In the genomic region with DNA sequence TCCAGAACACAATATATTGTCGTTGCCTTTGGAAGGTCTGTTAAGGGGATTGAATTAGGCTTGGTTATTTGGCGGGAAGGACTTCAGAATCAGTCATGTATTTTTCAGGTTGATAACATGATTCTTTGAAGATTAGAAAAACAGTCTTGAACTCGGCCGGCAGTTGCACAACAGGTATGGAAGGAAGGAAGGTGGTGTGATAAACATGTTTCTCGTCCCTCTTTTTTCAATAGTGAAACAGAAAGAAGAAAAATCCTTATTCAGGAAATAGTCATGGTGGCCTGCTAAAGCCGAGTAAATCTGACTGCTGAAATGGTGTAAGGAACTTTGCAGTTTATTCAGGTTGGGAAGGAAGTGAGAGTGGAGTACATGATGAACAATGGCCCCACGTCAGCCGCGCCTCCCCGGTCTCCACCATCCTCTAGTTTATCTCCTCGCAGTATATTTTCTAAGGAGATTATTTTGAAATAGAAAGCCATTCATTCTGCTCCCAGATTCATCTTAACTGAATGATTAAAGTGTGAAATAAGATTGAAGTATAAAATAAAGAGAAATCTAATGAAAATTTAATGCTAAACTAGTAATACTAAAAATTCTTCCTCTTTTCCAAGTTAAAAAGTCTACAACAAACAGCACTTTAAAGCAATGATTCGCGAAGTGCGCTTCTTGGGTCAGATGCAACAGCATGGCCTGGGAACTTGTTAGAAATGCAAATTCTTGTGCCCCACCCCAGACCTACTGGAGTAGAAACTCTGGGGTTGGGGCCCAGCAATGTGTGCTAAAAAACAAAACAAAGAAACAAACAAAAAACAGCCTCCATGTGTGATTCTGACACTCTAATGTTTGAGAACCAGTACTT, we compare ENCODE assay signal across 2 cellular contexts.
TF ChIP-seq lines count a peak whose summit lies in the region.

No MANE protein-coding gene starts in this region.

TF ChIP-seq in K562, 482 proteins besides CTCF, POLR2A, EP300 and RAD21:
- TF ChIP-seq, protein P1, sequence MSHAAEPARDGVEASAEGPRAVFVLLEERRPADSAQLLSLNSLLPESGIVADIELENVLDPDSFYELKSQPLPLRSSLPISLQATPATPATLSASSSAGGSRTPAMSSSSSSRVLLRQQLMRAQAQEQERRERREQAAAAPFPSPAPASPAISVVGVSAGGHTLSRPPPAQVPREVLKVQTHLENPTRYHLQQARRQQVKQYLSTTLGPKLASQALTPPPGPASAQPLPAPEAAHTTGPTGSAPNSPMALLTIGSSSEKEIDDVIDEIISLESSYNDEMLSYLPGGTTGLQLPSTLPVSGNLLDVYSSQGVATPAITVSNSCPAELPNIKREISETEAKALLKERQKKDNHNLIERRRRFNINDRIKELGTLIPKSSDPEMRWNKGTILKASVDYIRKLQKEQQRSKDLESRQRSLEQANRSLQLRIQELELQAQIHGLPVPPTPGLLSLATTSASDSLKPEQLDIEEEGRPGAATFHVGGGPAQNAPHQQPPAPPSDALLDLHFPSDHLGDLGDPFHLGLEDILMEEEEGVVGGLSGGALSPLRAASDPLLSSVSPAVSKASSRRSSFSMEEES (CRISPR knock-in tag; IDR thresholded peaks at IDR 0.05), result no peak
- TF ChIP-seq, protein P2, sequence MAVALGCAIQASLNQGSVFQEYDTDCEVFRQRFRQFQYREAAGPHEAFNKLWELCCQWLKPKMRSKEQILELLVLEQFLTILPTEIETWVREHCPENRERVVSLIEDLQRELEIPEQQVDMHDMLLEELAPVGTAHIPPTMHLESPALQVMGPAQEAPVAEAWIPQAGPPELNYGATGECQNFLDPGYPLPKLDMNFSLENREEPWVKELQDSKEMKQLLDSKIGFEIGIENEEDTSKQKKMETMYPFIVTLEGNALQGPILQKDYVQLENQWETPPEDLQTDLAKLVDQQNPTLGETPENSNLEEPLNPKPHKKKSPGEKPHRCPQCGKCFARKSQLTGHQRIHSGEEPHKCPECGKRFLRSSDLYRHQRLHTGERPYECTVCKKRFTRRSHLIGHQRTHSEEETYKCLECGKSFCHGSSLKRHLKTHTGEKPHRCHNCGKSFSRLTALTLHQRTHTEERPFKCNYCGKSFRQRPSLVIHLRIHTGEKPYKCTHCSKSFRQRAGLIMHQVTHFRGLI (CRISPR knock-in tag; IDR thresholded peaks at IDR 0.05), result no peak
- TF ChIP-seq BDP1 (IDR thresholded peaks at IDR 0.05; ENCODE audit: insufficient read depth, insufficient read length), result no peak
- TF ChIP-seq KHSRP (IDR thresholded peaks at IDR 0.05), result no peak
- no peak for TF ChIP-seq CEBPG (CRISPR knock-in tag; IDR thresholded peaks at IDR 0.05)
- peak; percentile 22 to 25; a peak in 1 of 4 replicates for TF ChIP-seq CEBPG (tag; conservative IDR thresholded peaks at IDR 0.05 in 1 of 2, IDR thresholded peaks at IDR 0.05 in 1 of 2)
- no peak for TF ChIP-seq PTRF (tag; IDR thresholded peaks at IDR 0.05)
- TF ChIP-seq, protein P3, sequence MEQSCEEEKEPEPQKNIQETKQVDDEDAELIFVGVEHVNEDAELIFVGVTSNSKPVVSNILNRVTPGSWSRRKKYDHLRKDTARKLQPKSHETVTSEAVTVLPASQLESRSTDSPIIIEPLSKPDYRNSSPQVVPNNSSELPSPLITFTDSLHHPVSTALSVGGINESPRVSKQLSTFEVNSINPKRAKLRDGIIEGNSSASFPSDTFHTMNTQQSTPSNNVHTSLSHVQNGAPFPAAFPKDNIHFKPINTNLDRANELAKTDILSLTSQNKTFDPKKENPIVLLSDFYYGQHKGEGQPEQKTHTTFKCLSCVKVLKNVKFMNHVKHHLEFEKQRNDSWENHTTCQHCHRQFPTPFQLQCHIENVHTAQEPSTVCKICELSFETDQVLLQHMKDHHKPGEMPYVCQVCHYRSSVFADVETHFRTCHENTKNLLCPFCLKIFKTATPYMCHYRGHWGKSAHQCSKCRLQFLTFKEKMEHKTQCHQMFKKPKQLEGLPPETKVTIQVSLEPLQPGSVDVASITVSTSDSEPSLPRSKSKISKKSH (CRISPR knock-in tag; IDR thresholded peaks at IDR 0.05), result no peak
- TF ChIP-seq ZNF217 (CRISPR knock-in tag; IDR thresholded peaks at IDR 0.05), result no peak
- no peak for TF ChIP-seq HNRNPUL1 (IDR thresholded peaks at IDR 0.05; ENCODE audit: low read length)
- no peak for TF ChIP-seq SMAD2 (IDR thresholded peaks at IDR 0.05; ENCODE audit: low read depth, low read length)
- no peak for TF ChIP-seq ELF4 (CRISPR knock-in tag; IDR thresholded peaks at IDR 0.05)
- no peak for TF ChIP-seq HEY1 (CRISPR knock-in tag; IDR thresholded peaks at IDR 0.05; ENCODE audit: borderline replicate concordance)
- TF ChIP-seq, protein P4, sequence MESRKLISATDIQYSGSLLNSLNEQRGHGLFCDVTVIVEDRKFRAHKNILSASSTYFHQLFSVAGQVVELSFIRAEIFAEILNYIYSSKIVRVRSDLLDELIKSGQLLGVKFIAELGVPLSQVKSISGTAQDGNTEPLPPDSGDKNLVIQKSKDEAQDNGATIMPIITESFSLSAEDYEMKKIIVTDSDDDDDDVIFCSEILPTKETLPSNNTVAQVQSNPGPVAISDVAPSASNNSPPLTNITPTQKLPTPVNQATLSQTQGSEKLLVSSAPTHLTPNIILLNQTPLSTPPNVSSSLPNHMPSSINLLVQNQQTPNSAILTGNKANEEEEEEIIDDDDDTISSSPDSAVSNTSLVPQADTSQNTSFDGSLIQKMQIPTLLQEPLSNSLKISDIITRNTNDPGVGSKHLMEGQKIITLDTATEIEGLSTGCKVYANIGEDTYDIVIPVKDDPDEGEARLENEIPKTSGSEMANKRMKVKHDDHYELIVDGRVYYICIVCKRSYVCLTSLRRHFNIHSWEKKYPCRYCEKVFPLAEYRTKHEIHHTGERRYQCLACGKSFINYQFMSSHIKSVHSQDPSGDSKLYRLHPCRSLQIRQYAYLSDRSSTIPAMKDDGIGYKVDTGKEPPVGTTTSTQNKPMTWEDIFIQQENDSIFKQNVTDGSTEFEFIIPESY (CRISPR knock-in tag; IDR thresholded peaks at IDR 0.05), result no peak
- TF ChIP-seq RBM14 (IDR thresholded peaks at IDR 0.05; ENCODE audit: borderline replicate concordance, insufficient read depth, low read depth, low read length), result no peak
- TF ChIP-seq, protein P5, sequence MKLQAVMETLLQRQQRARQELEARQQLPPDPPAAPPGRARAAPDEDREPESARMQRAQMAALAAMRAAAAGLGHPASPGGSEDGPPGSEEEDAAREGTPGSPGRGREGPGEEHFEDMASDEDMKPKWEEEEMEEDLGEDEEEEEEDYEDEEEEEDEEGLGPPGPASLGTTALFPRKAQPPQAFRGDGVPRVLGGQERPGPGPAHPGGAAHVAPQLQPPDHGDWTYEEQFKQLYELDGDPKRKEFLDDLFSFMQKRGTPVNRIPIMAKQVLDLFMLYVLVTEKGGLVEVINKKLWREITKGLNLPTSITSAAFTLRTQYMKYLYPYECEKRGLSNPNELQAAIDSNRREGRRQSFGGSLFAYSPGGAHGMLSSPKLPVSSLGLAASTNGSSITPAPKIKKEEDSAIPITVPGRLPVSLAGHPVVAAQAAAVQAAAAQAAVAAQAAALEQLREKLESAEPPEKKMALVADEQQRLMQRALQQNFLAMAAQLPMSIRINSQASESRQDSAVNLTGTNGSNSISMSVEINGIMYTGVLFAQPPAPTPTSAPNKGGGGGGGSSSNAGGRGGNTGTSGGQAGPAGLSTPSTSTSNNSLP (IDR thresholded peaks at IDR 0.05; ENCODE audit: borderline replicate concordance, low read depth, low read length), result no peak
- peak; percentile 85 for TF ChIP-seq CEBPB (tag; IDR thresholded peaks at IDR 0.05)
- TF ChIP-seq MXI1 (IDR thresholded peaks at IDR 0.05; ENCODE audit: low read depth, low read length), result no peak

TF ChIP-seq in HepG2, 621 proteins besides CTCF, POLR2A, EP300 and RAD21:
- TF ChIP-seq DMAP1 (CRISPR knock-in tag; IDR thresholded peaks at IDR 0.05) (no peak), SRF (IDR thresholded peaks at IDR 0.05; ENCODE audit: low read depth, low read length) (no peak)
- TF ChIP-seq, protein P6, sequence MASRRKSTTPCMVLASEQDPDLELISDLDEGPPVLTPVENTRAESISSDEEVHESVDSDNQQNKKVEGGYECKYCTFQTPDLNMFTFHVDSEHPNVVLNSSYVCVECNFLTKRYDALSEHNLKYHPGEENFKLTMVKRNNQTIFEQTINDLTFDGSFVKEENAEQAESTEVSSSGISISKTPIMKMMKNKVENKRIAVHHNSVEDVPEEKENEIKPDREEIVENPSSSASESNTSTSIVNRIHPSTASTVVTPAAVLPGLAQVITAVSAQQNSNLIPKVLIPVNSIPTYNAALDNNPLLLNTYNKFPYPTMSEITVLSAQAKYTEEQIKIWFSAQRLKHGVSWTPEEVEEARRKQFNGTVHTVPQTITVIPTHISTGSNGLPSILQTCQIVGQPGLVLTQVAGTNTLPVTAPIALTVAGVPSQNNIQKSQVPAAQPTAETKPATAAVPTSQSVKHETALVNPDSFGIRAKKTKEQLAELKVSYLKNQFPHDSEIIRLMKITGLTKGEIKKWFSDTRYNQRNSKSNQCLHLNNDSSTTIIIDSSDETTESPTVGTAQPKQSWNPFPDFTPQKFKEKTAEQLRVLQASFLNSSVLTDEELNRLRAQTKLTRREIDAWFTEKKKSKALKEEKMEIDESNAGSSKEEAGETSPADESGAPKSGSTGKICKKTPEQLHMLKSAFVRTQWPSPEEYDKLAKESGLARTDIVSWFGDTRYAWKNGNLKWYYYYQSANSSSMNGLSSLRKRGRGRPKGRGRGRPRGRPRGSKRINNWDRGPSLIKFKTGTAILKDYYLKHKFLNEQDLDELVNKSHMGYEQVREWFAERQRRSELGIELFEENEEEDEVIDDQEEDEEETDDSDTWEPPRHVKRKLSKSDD (CRISPR knock-in tag; IDR thresholded peaks at IDR 0.05; ENCODE audit: low read depth), result no peak
